In the genomic region with DNA sequence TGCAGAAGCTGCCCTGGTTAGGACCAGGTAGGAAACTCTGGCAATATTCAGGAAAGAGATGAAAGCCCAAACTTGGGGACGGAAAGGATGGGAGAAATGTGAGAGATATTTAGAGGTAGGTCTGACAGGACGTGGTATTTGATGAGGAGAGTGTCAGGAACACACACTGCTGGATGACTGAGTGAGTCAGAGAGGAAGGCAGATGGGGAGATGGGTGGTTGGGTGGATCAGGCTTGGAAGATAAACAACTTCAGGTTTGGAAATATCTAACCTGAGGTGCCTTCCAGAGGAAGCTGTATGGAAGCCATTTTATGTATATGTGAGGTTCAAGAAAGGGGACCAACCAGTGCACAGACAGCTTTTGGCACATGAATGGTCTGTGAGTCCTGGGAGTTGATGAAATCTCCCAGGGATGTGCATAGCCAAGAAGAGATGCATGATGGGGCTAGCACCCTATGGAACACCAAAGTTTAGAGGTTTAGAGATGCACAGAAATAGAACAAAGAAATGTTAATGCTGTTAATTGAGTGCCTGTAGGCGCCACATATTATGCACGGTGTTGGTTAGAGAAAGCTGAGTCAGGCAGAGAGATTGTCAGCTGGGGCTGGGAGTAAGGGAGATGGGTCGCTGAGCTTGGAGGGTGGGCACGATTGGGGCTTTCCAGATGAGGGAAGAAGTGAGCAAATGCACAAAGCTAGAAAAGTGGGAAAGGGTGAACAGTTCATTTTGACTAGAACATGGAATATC, we compare ENCODE assay signal across 27 cellular contexts.
DNase-seq lines count a peak whose midpoint lies in the region; ATAC-seq, FAIRE-seq and TF ChIP-seq lines count a peak whose summit lies in the region.
"Had no signal": no experiment of that assay in that cellular context is flagged by ENCODE, and none has a peak within 500 bp of the region (broad histone marks: within the 10 kb centered on the region; RNA-seq: fewer than 3 reads in every experiment).

No MANE protein-coding gene starts in this region.

- H3K4me3 Mint-ChIP-seq in natural killer cell, result peak overlapping the region; percentile 74
- H3K4me3 Mint-ChIP-seq in type B pancreatic cell, result no peak overlapping the region
- H3K4me3 Mint-ChIP-seq in osteocyte (ENCODE audit: unreplicated experiment), result no peak overlapping the region
- H3K4me3 Mint-ChIP-seq: activated CD4-positive, alpha-beta T cell treated with anti-CD3 and anti-CD28 coated beads, Interleukin-2, amount 10 ng/mL, durations not matched to agents 24 days and 14 days; naive B cell had no signal

- no peaks in the 10 kb centered on the region for H3K4me1 ChIP-seq in vagina

- peak; percentile 52 for DNase-seq in Ammon's horn (ENCODE audit: low spot score)
- DNase-seq in HTR-8/SVneo (ENCODE audit: insufficient read length, low spot score), result peak; percentile 36
- peak; percentile 9 for DNase-seq in choroid plexus epithelial cell (ENCODE audit: low read depth)
- DNase-seq in natural killer cell, result no peak
- DNase-seq in type B pancreatic cell (ENCODE audit: extremely low spot score, unreplicated experiment), result no peak
- no peak for DNase-seq in vagina (ENCODE audit: extremely low spot score in 2 of 2)
- DNase-seq in osteocyte (ENCODE audit: extremely low spot score, unreplicated experiment), result no peak
- DNase-seq in stimulated activated CD4-positive, alpha-beta T cell treated with anti-CD3 and anti-CD28 coated beads, Interleukin-15, amount 100 ng/mL, for 24 hours, result no peak
- DNase-seq: ACHN; activated CD4-positive, alpha-beta T cell treated with anti-CD3 and anti-CD28 coated beads, Interleukin-2, amount 10 ng/mL, durations not matched to agents 24 days and 14 days; activated naive CD4-positive, alpha-beta T cell treated with Interleukin-2 at 50 U/mL for 16 hours; activated T-cell treated with anti-CD3 and anti-CD28 coated beads, Interleukin-2, amount 50 U/mL, for 48 hours; KBM-7; mesendoderm; naive B cell; NCI-H146; NCI-H2171 treated with DMSO at 0.1 percent for 48 hours; NCI-H526 treated with DMSO at 0.1 percent for 48 hours; ovary; RPMI8226; stimulated activated CD4-positive, alpha-beta T cell treated with anti-CD3 and anti-CD28 coated beads, Interleukin-4, amount 100 ng/mL, for 24 hours; stimulated activated naive CD4-positive, alpha-beta T cell; WERI-Rb-1 had no signal

- FAIRE-seq in HTR-8/SVneo (lab: Jason Lieb, UNC), result peak; percentile 23
- FAIRE-seq: bronchial epithelial cell had no signal

- no peaks in the 10 kb centered on the region for H3K9me3 ChIP-seq in vagina
- H3K9me3 ChIP-seq: BLaER1 treated with 17β-estradiol and CSF1 and Interleukin-3, amounts not matched to agents 10 nM and 100 nM; ovary had no signal

- TF ChIP-seq CTCF in choroid plexus epithelial cell (conservative IDR thresholded peaks at IDR 0.05; ENCODE audit: low read depth, low read length) (no peak), natural killer cell (IDR thresholded peaks at IDR 0.05) (no peak), type B pancreatic cell (conservative IDR thresholded peaks at IDR 0.05) (no peak), vagina (IDR thresholded peaks at IDR 0.05) (no peak), osteocyte (IDR thresholded peaks at IDR 0.05) (no peak)

- no peaks in the 10 kb centered on the region for H3K36me3 ChIP-seq in vagina
- H3K36me3 ChIP-seq: BLaER1 treated with 17β-estradiol and CSF1 and Interleukin-3, amounts not matched to agents 10 nM and 100 nM; ovary; WERI-Rb-1 had no signal

- H3K36me3 Mint-ChIP-seq in natural killer cell (no peaks in the 10 kb centered on the region), type B pancreatic cell (no peaks in the 10 kb centered on the region), osteocyte (ENCODE audit: unreplicated experiment) (no peaks in the 10 kb centered on the region)
- H3K36me3 Mint-ChIP-seq: naive B cell had no signal

- intact Hi-C loops in natural killer cell (cut with micrococcal nuclease) (no loop called here), vagina (cut with DNase I) (no loop called here)

- ATAC-seq in natural killer cell, result peak in 1 of 3 donors; percentile 6
- ATAC-seq: left lobe of liver had no signal

- H3K4me1 Mint-ChIP-seq in natural killer cell (peaks cover 66 to 69% of the 10 kb centered on the region in 2 donors), type B pancreatic cell (ENCODE audit: unreplicated experiment) (no peaks in the 10 kb centered on the region), osteocyte (ENCODE audit: unreplicated experiment) (no peaks in the 10 kb centered on the region)
- H3K4me1 Mint-ChIP-seq: naive B cell had no signal

- no peak for TF ChIP-seq POLR2A in vagina (IDR thresholded peaks at IDR 0.05)

- H3K4me3 ChIP-seq in choroid plexus epithelial cell (ENCODE audit: low read depth, low read length) (no peak overlapping the region), vagina (no peak overlapping the region)
- H3K4me3 ChIP-seq: BLaER1 treated with 17β-estradiol and CSF1 and Interleukin-3, amounts not matched to agents 10 nM and 100 nM; ovary; SK-N-MC had no signal

- H3K27ac Mint-ChIP-seq in natural killer cell (peak overlapping the region; percentile 91 to 95), type B pancreatic cell (no peak overlapping the region), osteocyte (ENCODE audit: unreplicated experiment) (no peak overlapping the region)
- H3K27ac Mint-ChIP-seq: activated CD4-positive, alpha-beta T cell treated with anti-CD3 and anti-CD28 coated beads, Interleukin-2, amount 10 ng/mL, durations not matched to agents 24 days and 14 days; naive B cell had no signal

- no peaks in the 10 kb centered on the region for H3K27me3 Mint-ChIP-seq in natural killer cell (ENCODE audit: low read depth in 2 of 2)
- peaks cover 10% of the 10 kb centered on the region for H3K27me3 Mint-ChIP-seq in type B pancreatic cell
- peaks cover 20% of the 10 kb centered on the region for H3K27me3 Mint-ChIP-seq in osteocyte (ENCODE audit: unreplicated experiment)

- no peak overlapping the region for H3K27ac ChIP-seq in vagina
- H3K27ac ChIP-seq: BLaER1 treated with 17β-estradiol and CSF1 and Interleukin-3, amounts not matched to agents 10 nM and 100 nM; ovary; SK-N-MC; WERI-Rb-1 had no signal

- no peaks in the 10 kb centered on the region for H3K27me3 ChIP-seq in vagina
- H3K27me3 ChIP-seq: BLaER1 treated with 17β-estradiol and CSF1 and Interleukin-3, amounts not matched to agents 10 nM and 100 nM; ovary had no signal

- H3K9me3 Mint-ChIP-seq in natural killer cell, result no peaks in the 10 kb centered on the region
- no peaks in the 10 kb centered on the region for H3K9me3 Mint-ChIP-seq in type B pancreatic cell
- no peaks in the 10 kb centered on the region for H3K9me3 Mint-ChIP-seq in osteocyte (ENCODE audit: unreplicated experiment)
- H3K9me3 Mint-ChIP-seq: activated CD4-positive, alpha-beta T cell treated with anti-CD3 and anti-CD28 coated beads, Interleukin-2, amount 10 ng/mL, durations not matched to agents 24 days and 14 days; naive B cell had no signal

Comparison
In these comparisons a context has a peak if more than half of its experiments do, and no peak if none do; other contexts are left out.
1. DNase-seq: peak in Ammon's horn (single experiment), HTR-8/SVneo (single experiment) and choroid plexus epithelial cell (single experiment); none in natural killer cell (single experiment), type B pancreatic cell (single experiment), vagina (0 of 2), osteocyte (single experiment) and stimulated activated CD4-positive, alpha-beta T cell treated with anti-CD3 and anti-CD28 coated beads, Interleukin-15, amount 100 ng/mL, for 24 hours (single experiment).
2. H3K27ac Mint-ChIP-seq: peak in natural killer cell (2 of 2); none in type B pancreatic cell (single experiment) and osteocyte (single experiment).